ENCODE assay signal across 9 cellular contexts in the genomic region with DNA sequence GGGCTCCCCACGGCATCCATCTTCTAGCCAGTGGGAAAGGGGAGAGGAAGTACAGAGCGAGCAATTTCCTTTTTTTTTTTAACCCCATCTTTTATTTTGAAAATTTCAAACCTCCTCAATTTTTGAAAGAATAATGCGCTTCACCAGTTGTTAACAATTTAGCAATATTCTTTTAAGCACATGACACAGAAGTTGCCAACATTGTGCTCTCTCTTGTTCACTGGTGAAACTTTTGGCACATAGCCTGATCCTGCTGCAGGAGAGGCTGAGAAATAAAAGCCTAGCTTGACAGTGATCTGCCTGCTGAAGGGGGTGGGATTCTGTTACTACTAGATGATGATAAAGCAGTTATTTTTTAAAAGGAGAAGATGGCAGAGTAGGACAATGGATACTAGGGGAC. TPM values are rescaled to one million over a fixed set of nuclear protein-coding genes. Genes with fewer than 3 reads are reported as not detected.
DNase-seq lines count a peak whose midpoint lies in the region; ATAC-seq and TF ChIP-seq lines count a peak whose summit lies in the region.
"Had no signal": no experiment of that assay in that cellular context is flagged by ENCODE, and none has a peak within 500 bp of the region (broad histone marks: within the 10 kb centered on the region; RNA-seq: fewer than 3 reads in every experiment).

No MANE protein-coding gene starts in this region.

- H3K9me3 ChIP-seq in effector memory CD4-positive, alpha-beta T cell (ENCODE audit: control insufficient read depth, low read length): no peaks in the 10 kb centered on the region
- H3K9me3 ChIP-seq in MG63: no peaks in the 10 kb centered on the region

- no peaks in the 10 kb centered on the region for H3K9me3 Mint-ChIP-seq in naive thymus-derived CD8-positive, alpha-beta T cell

- H3K27me3 Mint-ChIP-seq in naive thymus-derived CD8-positive, alpha-beta T cell: no peaks in the 10 kb centered on the region

- peak overlapping the region in 9 of 10 donors; percentile 71 to 94 (median 90) for H3K27ac Mint-ChIP-seq in naive thymus-derived CD8-positive, alpha-beta T cell

- no peaks in the 10 kb centered on the region for H3K36me3 Mint-ChIP-seq in naive thymus-derived CD8-positive, alpha-beta T cell

- H3K4me1 ChIP-seq in effector memory CD4-positive, alpha-beta T cell (ENCODE audit: control insufficient read depth, insufficient read depth, low read length, poor library complexity, severe bottlenecking): peaks cover 27% of the 10 kb centered on the region

- no peaks in the 10 kb centered on the region for H3K36me3 ChIP-seq in effector memory CD4-positive, alpha-beta T cell (ENCODE audit: control insufficient read depth, insufficient read depth, low read length)
- H3K36me3 ChIP-seq in MG63: peaks cover 9% of the 10 kb centered on the region

- peak overlapping the region; percentile 65 to 89 (median 81) for H3K4me3 Mint-ChIP-seq in naive thymus-derived CD8-positive, alpha-beta T cell

- DNase-seq in LHCN-M2 (ENCODE audit: low read depth): peak; percentile 52
- DNase-seq in cardiac fibroblast (ENCODE audit: low read depth in 2 of 2): peak; percentile 32 to 74
- no peak for DNase-seq in naive thymus-derived CD8-positive, alpha-beta T cell
- no peak for DNase-seq in effector memory CD4-positive, alpha-beta T cell
- DNase-seq in MG63: no peak
- DNase-seq: stimulated activated CD4-positive, alpha-beta T cell treated with anti-CD3 and anti-CD28 coated beads, Interleukin-2, amount 100 ng/mL, for 48 hours had no signal

- H3K4me1 Mint-ChIP-seq in naive thymus-derived CD8-positive, alpha-beta T cell: peaks cover 22 to 43% (median 34%) of the 10 kb centered on the region in 4 donors

- H3K27me3 ChIP-seq in effector memory CD4-positive, alpha-beta T cell (replicated peaks; ENCODE audit: control insufficient read depth, insufficient read depth, low read length, poor library complexity, severe bottlenecking): no peaks in the 10 kb centered on the region
- H3K27me3 ChIP-seq in MG63: no peaks in the 10 kb centered on the region

- no peak for TF ChIP-seq CTCF in C4-2B (conservative IDR thresholded peaks at IDR 0.05)
- no peak for TF ChIP-seq CTCF in cardiac fibroblast (IDR thresholded peaks at IDR 0.05; ENCODE audit: low read depth, low read length)

- no peak overlapping the region for H3K4me3 ChIP-seq in cardiac fibroblast (replicated peaks in 1 of 2; ENCODE audit: low read depth in 2 of 2, low read length in 2 of 2)
- H3K4me3 ChIP-seq in effector memory CD4-positive, alpha-beta T cell (ENCODE audit: insufficient read depth, low read depth, low read length, poor library complexity, severe bottlenecking): no peak overlapping the region
- no peak overlapping the region for H3K4me3 ChIP-seq in MG63

- ATAC-seq in naive thymus-derived CD8-positive, alpha-beta T cell: no peak
- ATAC-seq in GM21825 (IDR thresholded peaks at IDR 0.05; ENCODE audit: unreplicated experiment) (no peak), GM18909 (IDR thresholded peaks at IDR 0.05; ENCODE audit: poor library complexity, unreplicated experiment) (no peak)

- POLR2A ChIA-PET in naive thymus-derived CD8-positive, alpha-beta T cell (lab: Charles Lee): interaction anchor here (0.6 to 2.3 kb wide), 10 partner anchors 12 to 273 kb away, joined by 3 to 33 read pairs (median 8); partner anchors contain the start of genes NAA60, ZNF174, ZNF200 and ZNF597

- peak overlapping the region; percentile 89; the same call in 1 of the 2 replicates for H3K27ac ChIP-seq in C4-2B
- H3K27ac ChIP-seq in effector memory CD4-positive, alpha-beta T cell (ENCODE audit: insufficient read depth, low read length, poor library complexity, severe bottlenecking): no peak overlapping the region

RNA-seq across cellular contexts. Expression of gene NAA60, which starts 12.9 kb away (rescaled TPM):
- total RNA-seq in LHCN-M2 (2014; rRNA removed): 10.5 and 50.2 TPM in 2 replicates
- polyA plus RNA-seq in LHCN-M2 (2012): 31.4 TPM
- total RNA-seq in naive thymus-derived CD8-positive, alpha-beta T cell: 10 to 100 TPM; 68.5 to 74.4 TPM
- polyA plus RNA-seq in naive thymus-derived CD8-positive, alpha-beta T cell: 10 to 100 TPM; 36.9 to 56.1 (median 44.4) TPM
- 14.3 and 16.3 TPM in 2 replicates for total RNA-seq in MG63 (2014; rRNA removed; shearing (Covaris generic); ENCODE audit: low replicate concordance)

RNA-seq across cellular contexts. Expression of gene ZNF597, which starts 13.1 kb away (rescaled TPM):
- total RNA-seq in LHCN-M2 (2014; rRNA removed): 1.9 TPM in 2 replicates
- polyA plus RNA-seq in LHCN-M2 (2012): 0.69 TPM
- total RNA-seq in naive thymus-derived CD8-positive, alpha-beta T cell: 1 to 10 TPM; 5.7 to 5.8 TPM
- 1 to 10 TPM; 1.1 to 2.3 (median 1.9) TPM for polyA plus RNA-seq in naive thymus-derived CD8-positive, alpha-beta T cell
- total RNA-seq in MG63 (2014; rRNA removed; shearing (Covaris generic); ENCODE audit: low replicate concordance): 0.03 and 0.62 TPM in 2 replicates

RNA-seq across cellular contexts. Expression of gene C16orf90, which starts 38.9 kb away (rescaled TPM):
- total RNA-seq in LHCN-M2 (2014; rRNA removed): not detected in 2 replicates
- polyA plus RNA-seq in LHCN-M2 (2012): not detected
- not detected for total RNA-seq in naive thymus-derived CD8-positive, alpha-beta T cell
- under 1 TPM in 1 of 3 donors, not detected in 2; 0.26 TPM for polyA plus RNA-seq in naive thymus-derived CD8-positive, alpha-beta T cell
- not detected in 2 replicates for total RNA-seq in MG63 (2014; rRNA removed; shearing (Covaris generic); ENCODE audit: low replicate concordance)

RNA-seq across cellular contexts. Expression of gene CLUAP1, which starts 44.4 kb away (rescaled TPM):
- total RNA-seq in LHCN-M2 (2014; rRNA removed): 17.8 and 18.8 TPM in 2 replicates
- 10.0 TPM for polyA plus RNA-seq in LHCN-M2 (2012)
- 10 to 100 TPM; 26.4 to 28.3 TPM for total RNA-seq in naive thymus-derived CD8-positive, alpha-beta T cell
- polyA plus RNA-seq in naive thymus-derived CD8-positive, alpha-beta T cell: 10 to 100 TPM; 37.6 to 43.1 (median 38.1) TPM
- 13.7 and 34.4 TPM in 2 replicates for total RNA-seq in MG63 (2014; rRNA removed; shearing (Covaris generic); ENCODE audit: low replicate concordance)

RNA-seq across cellular contexts. Expression of gene ZNF174, which starts 55.4 kb away (rescaled TPM):
- 10.7 and 13.4 TPM in 2 replicates for total RNA-seq in LHCN-M2 (2014; rRNA removed)
- polyA plus RNA-seq in LHCN-M2 (2012): 6.5 TPM
- 10 to 100 TPM; 17.1 to 19.7 TPM for total RNA-seq in naive thymus-derived CD8-positive, alpha-beta T cell
- polyA plus RNA-seq in naive thymus-derived CD8-positive, alpha-beta T cell: 10 to 100 TPM; 12.3 to 18.8 (median 14.0) TPM
- 19.4 and 22.6 TPM in 2 replicates for total RNA-seq in MG63 (2014; rRNA removed; shearing (Covaris generic); ENCODE audit: low replicate concordance)

Comparison
In these comparisons a context has a peak if more than half of its experiments do, and no peak if none do; other contexts are left out.
1. DNase-seq: peak in LHCN-M2 (single experiment) and cardiac fibroblast (2 of 2); none in naive thymus-derived CD8-positive, alpha-beta T cell (0 of 10), effector memory CD4-positive, alpha-beta T cell (0 of 3) and MG63 (single experiment).